Comparison of ENCODE assay signal across 8 cellular contexts in genomic region chr1:41383094-41383852, GRCh38. TPM values are rescaled to one million over a fixed set of nuclear protein-coding genes. Genes with fewer than 3 reads are reported as not detected.
DNase-seq lines count a peak whose midpoint lies in the region; ATAC-seq and TF ChIP-seq lines count a peak whose summit lies in the region.

No MANE protein-coding gene starts in this region.

- H3K4me3 Mint-ChIP-seq in activated CD4-positive, alpha-beta T cell treated with anti-CD3 and anti-CD28 coated beads, Interleukin-2, amount 10 ng/mL, durations not matched to agents 7 days and 5 days: peak overlapping the region; percentile 33

- peak; percentile 16 for DNase-seq in HS-5 (ENCODE audit: low read depth)
- DNase-seq in activated CD4-positive, alpha-beta T cell treated with anti-CD3 and anti-CD28 coated beads, Interleukin-2, amount 10 ng/mL, durations not matched to agents 7 days and 5 days: no peak
- peak; percentile 28 for DNase-seq in foreskin keratinocyte
- peak; percentile 40 for DNase-seq in stimulated activated CD4-positive, alpha-beta T cell treated with anti-CD3 and anti-CD28 coated beads, Interleukin-2, amount 100 ng/mL, for 4 hours (ENCODE audit: low read depth)
- DNase-seq in activated CD8-positive, alpha-beta memory T cell treated with anti-CD3 and anti-CD28 coated beads for 24 hours: no peak
- DNase-seq in kidney glomerular epithelial cell (lab: John Stamatoyannopoulos, UW): no peak
- no peak for DNase-seq in NCI-H446 treated with DMSO at 0.1 percent for 48 hours (lab: John Stamatoyannopoulos, UW)

- ATAC-seq in foreskin keratinocyte (peak; percentile 44), GM18867 (IDR thresholded peaks at IDR 0.05; ENCODE audit: unreplicated experiment) (no peak)

- H3K4me1 Mint-ChIP-seq in activated CD4-positive, alpha-beta T cell treated with anti-CD3 and anti-CD28 coated beads, Interleukin-2, amount 10 ng/mL, durations not matched to agents 7 days and 5 days: peaks cover 11% of the 10 kb centered on the region

- H3K27me3 Mint-ChIP-seq in activated CD4-positive, alpha-beta T cell treated with anti-CD3 and anti-CD28 coated beads, Interleukin-2, amount 10 ng/mL, durations not matched to agents 7 days and 5 days: peaks cover 55% of the 10 kb centered on the region

- no peak overlapping the region for H3K27ac ChIP-seq in foreskin keratinocyte

- H3K27ac Mint-ChIP-seq in activated CD4-positive, alpha-beta T cell treated with anti-CD3 and anti-CD28 coated beads, Interleukin-2, amount 10 ng/mL, durations not matched to agents 7 days and 5 days: no peak overlapping the region

- no peak for TF ChIP-seq CTCF in foreskin keratinocyte (conservative IDR thresholded peaks at IDR 0.05)

- POLR2A ChIA-PET in activated CD4-positive, alpha-beta T cell treated with anti-CD3 and anti-CD28 coated beads, Interleukin-2, amount 10 ng/mL, durations not matched to agents 7 days and 5 days (lab: Charles Lee): no interaction called here

- CTCF ChIA-PET in activated CD4-positive, alpha-beta T cell treated with anti-CD3 and anti-CD28 coated beads, Interleukin-2, amount 10 ng/mL, durations not matched to agents 7 days and 5 days (lab: Charles Lee): interaction anchor here (1.5 kb wide), 1 partner anchor 21 kb away, joined by 4 read pairs; no protein-coding TSS in a partner anchor

- no peaks in the 10 kb centered on the region for H3K4me1 ChIP-seq in foreskin keratinocyte

- no peaks in the 10 kb centered on the region for H3K9me3 Mint-ChIP-seq in activated CD4-positive, alpha-beta T cell treated with anti-CD3 and anti-CD28 coated beads, Interleukin-2, amount 10 ng/mL, durations not matched to agents 7 days and 5 days

- H3K36me3 Mint-ChIP-seq in activated CD4-positive, alpha-beta T cell treated with anti-CD3 and anti-CD28 coated beads, Interleukin-2, amount 10 ng/mL, durations not matched to agents 7 days and 5 days (ENCODE audit: low read depth): no peaks in the 10 kb centered on the region

- H3K27me3 ChIP-seq in foreskin keratinocyte: peaks cover 79% of the 10 kb centered on the region

RNA-seq across cellular contexts. Expression of gene FOXO6, which starts 22.0 kb away (rescaled TPM):
- not detected for total RNA-seq in activated CD4-positive, alpha-beta T cell treated with anti-CD3 and anti-CD28 coated beads, Interleukin-2, amount 10 ng/mL, durations not matched to agents 7 days and 5 days
- total RNA-seq in foreskin keratinocyte: 0.07 TPM in 1 of 2 replicates, not detected in the other
- polyA plus RNA-seq in foreskin keratinocyte: 0.04 and 0.11 TPM in 2 replicates

Comparison
In these comparisons a context has a peak if more than half of its experiments do, and no peak if none do; other contexts are left out.
1. DNase-seq: peak in HS-5 (single experiment), foreskin keratinocyte (2 of 2) and stimulated activated CD4-positive, alpha-beta T cell treated with anti-CD3 and anti-CD28 coated beads, Interleukin-2, amount 100 ng/mL, for 4 hours (single experiment); none in activated CD4-positive, alpha-beta T cell treated with anti-CD3 and anti-CD28 coated beads, Interleukin-2, amount 10 ng/mL, durations not matched to agents 7 days and 5 days (single experiment), activated CD8-positive, alpha-beta memory T cell treated with anti-CD3 and anti-CD28 coated beads for 24 hours (single experiment), kidney glomerular epithelial cell (single experiment) and NCI-H446 treated with DMSO at 0.1 percent for 48 hours (single experiment).